Comparison of ENCODE assay signal across 13 cellular contexts in the genomic region with DNA sequence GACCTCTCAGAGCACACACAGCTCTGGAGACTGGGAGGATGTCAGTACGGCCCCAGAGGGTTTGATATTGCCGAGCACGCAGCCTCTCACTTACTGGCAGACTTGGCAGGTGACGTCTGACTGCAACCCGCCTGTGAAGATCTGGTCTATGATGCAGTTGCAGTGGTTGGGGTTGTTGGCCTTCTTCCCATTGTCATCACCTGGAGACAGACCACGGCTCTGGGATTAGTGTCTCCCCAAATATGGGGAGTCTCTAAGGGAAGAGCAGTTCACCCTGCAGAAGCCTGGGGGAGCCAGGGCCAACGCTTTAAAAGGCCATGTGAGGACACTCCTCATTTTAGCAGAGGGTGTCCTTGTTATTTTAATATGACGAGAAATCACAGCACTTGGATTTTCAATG.
"Had no signal": no experiment of that assay in that cellular context is flagged by ENCODE, and none has a peak within 500 bp of the region (broad histone marks: within the 10 kb centered on the region; RNA-seq: fewer than 3 reads in every experiment).

No MANE protein-coding gene starts in this region.

- H3K4me3 ChIP-seq: lung, mucosa of descending colon, tibial nerve had no signal

- H3K27me3 ChIP-seq: brain microvascular endothelial cell, tibial nerve had no signal

- H3K27me3 Mint-ChIP-seq: activated naive CD8-positive, alpha-beta T cell had no signal

- ATAC-seq: activated CD4-positive, CD25-positive, alpha-beta regulatory T cell treated with anti-CD3 and anti-CD28 coated beads, Interleukin-2, amount 50 U/mL, for 24 hours; mucosa of descending colon had no signal

- H3K9me3 Mint-ChIP-seq: nephron had no signal

- DNase-seq: activated effector memory CD4-positive, alpha-beta T cell treated with Interleukin-2 at 50 U/mL for 16 hours; activated T-cell treated with anti-CD3 and anti-CD28 coated beads, Interleukin-2, amount 50 U/mL, for 1 hour; amygdala; brain microvascular endothelial cell; foreskin melanocyte; hippocampal formation; mucosa of descending colon; stimulated activated CD4-positive, alpha-beta T cell treated with anti-CD3 and anti-CD28 coated beads, Interleukin-15, amount 100 ng/mL, for 24 hours had no signal

- H3K27ac ChIP-seq: tibial nerve had no signal

- H3K4me1 Mint-ChIP-seq: nephron had no signal

- H3K27ac Mint-ChIP-seq: activated naive CD8-positive, alpha-beta T cell; nephron had no signal

- H3K4me3 Mint-ChIP-seq: activated naive CD8-positive, alpha-beta T cell; nephron had no signal

- H3K9me3 ChIP-seq: mucosa of descending colon, tibial nerve had no signal
